ENCODE assay signal across 17 cellular contexts in the genomic region with DNA sequence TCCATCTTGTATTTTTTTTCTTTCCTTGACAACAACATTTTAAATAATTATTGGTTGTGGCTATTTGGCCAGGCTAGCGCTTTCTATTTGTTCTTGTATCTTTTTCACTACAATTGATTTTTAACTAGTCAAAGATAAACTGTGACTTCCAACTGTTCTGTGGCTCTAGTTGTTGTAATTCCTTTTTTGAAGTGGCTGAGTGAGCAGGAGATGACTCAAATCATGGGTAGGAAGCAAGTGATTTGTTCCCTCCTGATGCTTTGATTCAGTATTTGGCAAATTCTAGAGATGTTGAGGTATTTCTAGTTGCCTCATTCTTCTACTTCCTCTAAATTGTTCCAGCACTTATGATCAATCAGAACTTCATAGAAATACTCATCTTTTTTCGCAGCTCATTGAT.
"Had no signal": no experiment of that assay in that cellular context is flagged by ENCODE, and none has a peak within 500 bp of the region (broad histone marks: within the 10 kb centered on the region; RNA-seq: fewer than 3 reads in every experiment).

No MANE protein-coding gene starts in this region.

- H3K4me3 ChIP-seq: lower lobe of right lung, right atrium auricular region, spleen, thoracic aorta, vagina had no signal

- H3K36me3 ChIP-seq: lower lobe of right lung, right atrium auricular region, spleen, thoracic aorta, vagina had no signal

- H3K27me3 ChIP-seq: right atrium auricular region, spleen, vagina had no signal

- H3K9me3 ChIP-seq: lower lobe of right lung, right atrium auricular region, thoracic aorta, vagina had no signal

- DNase-seq: activated CD4-positive, alpha-beta memory T cell treated with anti-CD3 and anti-CD28 coated beads, Interleukin-2, amount 10 ng/mL, durations not matched to agents 7 days and 5 days; activated CD4-positive, alpha-beta T cell treated with anti-CD3 and anti-CD28 coated beads, Interleukin-2, amount 10 ng/mL, durations not matched to agents 24 days and 14 days; activated effector memory CD4-positive, alpha-beta T cell treated with anti-CD3 and anti-CD28 coated beads, Interleukin-2, amount 50 U/mL, for 16 hours; activated T-cell treated with anti-CD3 and anti-CD28 coated beads, Interleukin-2, amount 50 U/mL, for 72 hours; anterior cingulate cortex; kidney; lower lobe of right lung; naive B cell; spleen; stimulated activated CD4-positive, alpha-beta T cell treated with anti-CD3 and anti-CD28 coated beads, Interleukin-4, amount 100 ng/mL, for 1 hour; stimulated activated naive CD4-positive, alpha-beta T cell; T1000 had no signal

- H3K4me1 ChIP-seq: lower lobe of right lung, right atrium auricular region, spleen, vagina had no signal

- ATAC-seq: activated T-cell treated with anti-CD3 and anti-CD28 coated beads, Interleukin-2, amount 50 U/mL, for 72 hours; left lobe of liver; lower lobe of right lung had no signal

- H3K27ac ChIP-seq: epithelial cell of prostate, lower lobe of right lung, right atrium auricular region, spleen, thoracic aorta, vagina had no signal
